Comparison of ENCODE assay signal across 11 cellular contexts in the genomic region with DNA sequence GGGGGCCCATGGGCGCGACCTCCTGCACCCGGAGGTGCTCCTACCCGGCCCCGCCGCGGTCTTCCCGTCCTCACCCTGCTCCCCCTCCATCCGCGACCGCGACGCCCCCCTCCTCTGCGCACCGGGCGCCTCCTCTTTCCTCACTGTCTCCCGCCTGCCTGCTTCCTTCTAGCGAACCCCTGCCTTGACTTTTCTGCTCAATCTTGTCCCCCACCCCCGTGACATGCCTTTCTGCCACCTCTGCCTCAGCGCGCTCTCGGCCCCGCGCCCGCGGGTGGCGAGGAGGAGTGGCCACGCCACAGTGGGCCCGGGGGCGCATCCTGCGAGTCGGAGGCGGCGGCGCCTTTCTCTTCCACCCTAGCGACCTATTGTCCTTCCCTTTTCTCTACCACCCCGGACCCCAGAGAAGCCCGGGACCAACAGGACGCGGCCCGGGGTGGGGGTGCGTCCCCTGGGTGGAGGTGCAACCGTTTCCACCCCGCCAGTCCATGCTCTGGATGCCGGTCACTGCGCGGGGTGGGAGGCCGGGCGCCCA. TPM values are rescaled to one million over a fixed set of nuclear protein-coding genes. Genes with fewer than 3 reads are reported as not detected.
DNase-seq lines count a peak whose midpoint lies in the region; ATAC-seq and TF ChIP-seq lines count a peak whose summit lies in the region.
"Had no signal": no experiment of that assay in that cellular context is flagged by ENCODE, and none has a peak within 500 bp of the region (broad histone marks: within the 10 kb centered on the region; RNA-seq: fewer than 3 reads in every experiment).

No MANE protein-coding gene starts in this region.

- peaks cover 0 to 42% (median 16%) of the 10 kb centered on the region in 4 donors for H3K27me3 ChIP-seq in upper lobe of left lung

- no peak overlapping the region for H3K27ac Mint-ChIP-seq in activated T-cell treated with anti-CD3 and anti-CD28 coated beads, Interleukin-2, amount 50 U/mL, for 72 hours
- no peak overlapping the region for H3K27ac Mint-ChIP-seq in endothelial cell (ENCODE audit: unreplicated experiment)
- peak overlapping the region in 1 of 3 experiments; percentile 79 for H3K27ac Mint-ChIP-seq in nephron
- H3K27ac Mint-ChIP-seq: dendritic cell treated with granulocyte-macrophage colony-stimulating factor and Interleukin-4, amounts not matched to agents 40 ng/mL and 50 ng/mL, for 4 days had no signal

- ATAC-seq in activated T-cell treated with anti-CD3 and anti-CD28 coated beads, Interleukin-2, amount 50 U/mL, for 72 hours (replicated peaks in 1 of 2): no peak
- no peak for ATAC-seq in activated T-cell treated with anti-CD3 and anti-CD28 coated beads, Interleukin-2, amount 50 U/mL, for 4 hours
- ATAC-seq in upper lobe of left lung (ENCODE audit: low FRiP score in 2 of 2) (no peak), GM19351 (IDR thresholded peaks at IDR 0.05; ENCODE audit: unreplicated experiment) (no peak)

- no peaks in the 10 kb centered on the region for H3K9me3 Mint-ChIP-seq in activated T-cell treated with anti-CD3 and anti-CD28 coated beads, Interleukin-2, amount 50 U/mL, for 72 hours
- H3K9me3 Mint-ChIP-seq in activated T-cell treated with anti-CD3 and anti-CD28 coated beads, Interleukin-2, amount 50 U/mL, for 4 hours: no peaks in the 10 kb centered on the region
- H3K9me3 Mint-ChIP-seq in endothelial cell (ENCODE audit: unreplicated experiment) (no peaks in the 10 kb centered on the region), nephron (no peaks in the 10 kb centered on the region)
- H3K9me3 Mint-ChIP-seq: dendritic cell treated with granulocyte-macrophage colony-stimulating factor and Interleukin-4, amounts not matched to agents 40 ng/mL and 50 ng/mL, for 4 days had no signal

- peak overlapping the region in 1 of 4 donors; percentile 72 for H3K27ac ChIP-seq in upper lobe of left lung
- H3K27ac ChIP-seq: RWPE1 had no signal

- peak overlapping the region; percentile 18 to 61 (median 54) for H3K4me3 ChIP-seq in upper lobe of left lung

- H3K4me1 ChIP-seq in upper lobe of left lung: peaks cover 17 to 53% (median 32%) of the 10 kb centered on the region in 4 donors

- H3K36me3 Mint-ChIP-seq in activated T-cell treated with anti-CD3 and anti-CD28 coated beads, Interleukin-2, amount 50 U/mL, for 72 hours (ENCODE audit: insufficient read depth in 2 of 2): peaks cover 1 to 2% of the 10 kb centered on the region in 2 donors
- no peaks in the 10 kb centered on the region for H3K36me3 Mint-ChIP-seq in activated T-cell treated with anti-CD3 and anti-CD28 coated beads, Interleukin-2, amount 50 U/mL, for 4 hours (ENCODE audit: insufficient read depth)
- H3K36me3 Mint-ChIP-seq in endothelial cell (ENCODE audit: low read depth, unreplicated experiment) (peaks cover 8% of the 10 kb centered on the region), nephron (ENCODE audit: low read depth) (no peaks in the 10 kb centered on the region)

- DNase-seq in activated T-cell treated with anti-CD3 and anti-CD28 coated beads, Interleukin-2, amount 50 U/mL, for 72 hours: no peak
- DNase-seq in activated T-cell treated with anti-CD3 and anti-CD28 coated beads, Interleukin-2, amount 50 U/mL, for 4 hours: no peak
- DNase-seq in endothelial cell (ENCODE audit: low spot score) (no peak), upper lobe of left lung (peak in 1 of 2 donors; percentile 82), T-helper 2 cell (no peak)
- no peak for DNase-seq in activated CD8-positive, alpha-beta memory T cell treated with anti-CD3 and anti-CD28 coated beads, Interleukin-2, amount 50 U/mL, for 48 hours
- DNase-seq: stimulated activated CD8-positive, alpha-beta memory T cell treated with anti-CD3 and anti-CD28 coated beads, Interleukin-4, amount 100 ng/mL, for 48 hours had no signal

- H3K4me1 Mint-ChIP-seq in activated T-cell treated with anti-CD3 and anti-CD28 coated beads, Interleukin-2, amount 50 U/mL, for 72 hours (ENCODE audit: low read depth): peaks cover 6% of the 10 kb centered on the region
- peaks cover 8% of the 10 kb centered on the region for H3K4me1 Mint-ChIP-seq in activated T-cell treated with anti-CD3 and anti-CD28 coated beads, Interleukin-2, amount 50 U/mL, for 4 hours (ENCODE audit: low read depth)
- H3K4me1 Mint-ChIP-seq in endothelial cell (ENCODE audit: unreplicated experiment) (peaks cover 36% of the 10 kb centered on the region), nephron (peaks cover 26% of the 10 kb centered on the region)

- 2 to 4% methylated on average over 33 to 48 of the region's 49 CpGs for WGBS in upper lobe of left lung, 2 donors

- no peak for TF ChIP-seq CTCF in endothelial cell (IDR thresholded peaks at IDR 0.05; ENCODE audit: unreplicated experiment)
- TF ChIP-seq CTCF in nephron (IDR thresholded peaks at IDR 0.05; ENCODE audit: unreplicated experiment in 3 of 3): no peak
- TF ChIP-seq CTCF in upper lobe of left lung (IDR thresholded peaks at IDR 0.05): no peak

- no peaks in the 10 kb centered on the region for H3K36me3 ChIP-seq in upper lobe of left lung

- peaks cover 52% of the 10 kb centered on the region for H3K27me3 Mint-ChIP-seq in activated T-cell treated with anti-CD3 and anti-CD28 coated beads, Interleukin-2, amount 50 U/mL, for 72 hours (ENCODE audit: low read depth)
- peaks cover 35% of the 10 kb centered on the region for H3K27me3 Mint-ChIP-seq in activated T-cell treated with anti-CD3 and anti-CD28 coated beads, Interleukin-2, amount 50 U/mL, for 4 hours (ENCODE audit: low read depth)
- H3K27me3 Mint-ChIP-seq in endothelial cell (ENCODE audit: unreplicated experiment): peaks cover 23% of the 10 kb centered on the region
- H3K27me3 Mint-ChIP-seq in nephron (ENCODE audit: low read depth): peaks cover 54% of the 10 kb centered on the region

- peak overlapping the region; percentile 53 to 63 for H3K4me3 Mint-ChIP-seq in activated T-cell treated with anti-CD3 and anti-CD28 coated beads, Interleukin-2, amount 50 U/mL, for 72 hours
- H3K4me3 Mint-ChIP-seq in activated T-cell treated with anti-CD3 and anti-CD28 coated beads, Interleukin-2, amount 50 U/mL, for 4 hours: no peak overlapping the region
- H3K4me3 Mint-ChIP-seq in endothelial cell (ENCODE audit: unreplicated experiment) (peak overlapping the region; percentile 89), nephron (peak overlapping the region; percentile 88 to 91 (median 90))
- H3K4me3 Mint-ChIP-seq: dendritic cell treated with granulocyte-macrophage colony-stimulating factor and Interleukin-4, amounts not matched to agents 40 ng/mL and 50 ng/mL, for 4 days had no signal

- no peaks in the 10 kb centered on the region for H3K9me3 ChIP-seq in upper lobe of left lung

- no peak for TF ChIP-seq EP300 in upper lobe of left lung (IDR thresholded peaks at IDR 0.05)

- no peak for TF ChIP-seq POLR2A in upper lobe of left lung (IDR thresholded peaks at IDR 0.05)

RNA-seq across cellular contexts. Expression of gene PDE10A, which starts 2.1 kb away (rescaled TPM):
- not detected for total RNA-seq in activated T-cell treated with anti-CD3 and anti-CD28 coated beads, Interleukin-2, amount 50 U/mL, for 72 hours
- under 1 TPM in 2 of 3 donors, not detected in 1; 0.03 to 0.08 TPM for total RNA-seq in activated T-cell treated with anti-CD3 and anti-CD28 coated beads, Interleukin-2, amount 50 U/mL, for 4 hours
- total RNA-seq in endothelial cell (ENCODE audit: unreplicated experiment) (11.5 TPM), upper lobe of left lung (1 to 10 TPM in 5 of 6 donors, under 1 TPM in 1; 0.89 to 4.9 (median 1.4) TPM)
